In genomic region chr4:48687313-48687712, GRCh38 we compare ENCODE assay signal across 23 cellular contexts.
DNase-seq lines count a peak whose midpoint lies in the region; ATAC-seq, FAIRE-seq and TF ChIP-seq lines count a peak whose summit lies in the region.
"Had no signal": no experiment of that assay in that cellular context is flagged by ENCODE, and none has a peak within 500 bp of the region (broad histone marks: within the 10 kb centered on the region; RNA-seq: fewer than 3 reads in every experiment).

No MANE protein-coding gene starts in this region.

- H2AFZ ChIP-seq in K562 (ENCODE audit: low read depth, low read length) (peak overlapping the region; percentile 63; the same call in 1 of the 2 replicates), neural progenitor cell (replicated peaks) (no peak overlapping the region), mesenchymal stem cell (ENCODE audit: low read depth, low read length) (no peak overlapping the region)

- H3K9ac ChIP-seq in BLaER1, result no peak overlapping the region
- peak overlapping the region in 1 of 2 experiments; percentile 72; a peak in 2 of 4 replicates for H3K9ac ChIP-seq in K562 (ENCODE audit: insufficient read depth in 1 of 2, low read depth in 2 of 2, low read length in 2 of 2)
- H3K9ac ChIP-seq in neural progenitor cell, result no peak overlapping the region
- H3K9ac ChIP-seq in mesenchymal stem cell (ENCODE audit: low read length), result no peak overlapping the region
- H3K9ac ChIP-seq: BLaER1 treated with 17β-estradiol and CSF1 and Interleukin-3, amounts not matched to agents 10 nM and 100 nM had no signal

- H3K27me3 Mint-ChIP-seq in neural progenitor cell (ENCODE audit: insufficient read depth, low read depth), result no peaks in the 10 kb centered on the region
- H3K27me3 Mint-ChIP-seq in activated T-helper 17 cell treated with anti-CD3 and anti-CD28 coated beads, Interleukin-2, amount 50 U/mL, for 72 hours, result no peaks in the 10 kb centered on the region
- H3K27me3 Mint-ChIP-seq: CD8-positive, alpha-beta memory T cell; T-helper 17 cell had no signal

- no peak overlapping the region for H4K91ac ChIP-seq in mesenchymal stem cell (ENCODE audit: low read length)

- no peak overlapping the region for H3K23ac ChIP-seq in mesenchymal stem cell (ENCODE audit: low read length in 2 of 2)

- CTCF ChIA-PET in K562 (lab: Yijun Ruan, JAX; ENCODE audit: low intra/inter-chr PET ratio), result no interaction called here

- H2AK5ac ChIP-seq in mesenchymal stem cell (ENCODE audit: low read length, severe bottlenecking), result no peak overlapping the region

- H3K4me3 ChIP-seq in BLaER1 (no peak overlapping the region), HAP-1 (no peak overlapping the region), K562 (no peak overlapping the region), neural progenitor cell (no peak overlapping the region), mesenchymal stem cell (ENCODE audit: insufficient read depth in 1 of 2, low read depth in 1 of 2, low read length in 2 of 2) (no peak overlapping the region)
- H3K4me3 ChIP-seq: BLaER1 treated with 17β-estradiol and CSF1 and Interleukin-3, amounts not matched to agents 10 nM and 100 nM had no signal

- H3K4me2 ChIP-seq in BLaER1 (peak overlapping the region; percentile 42), K562 (ENCODE audit: insufficient read depth, low read length) (peak overlapping the region; percentile 65), neural progenitor cell (peak overlapping the region; percentile 27), mesenchymal stem cell (ENCODE audit: low read length, poor library complexity, severe bottlenecking) (no peak overlapping the region)

- no peak overlapping the region for H3K27ac Mint-ChIP-seq in neural progenitor cell
- H3K27ac Mint-ChIP-seq in activated T-helper 17 cell treated with anti-CD3 and anti-CD28 coated beads, Interleukin-2, amount 50 U/mL, for 72 hours, result no peak overlapping the region
- H3K27ac Mint-ChIP-seq: T-helper 17 cell had no signal

- peaks cover 27% of the 10 kb centered on the region for H3K4me1 ChIP-seq in BLaER1
- peaks cover 27% of the 10 kb centered on the region for H3K4me1 ChIP-seq in HAP-1
- H3K4me1 ChIP-seq in K562 (replicated peaks in 1 of 2; ENCODE audit: control insufficient read depth in 2 of 2, insufficient read depth in 2 of 2, low read length in 2 of 2), result peaks cover 9 to 40% of the 10 kb centered on the region in 2 experiments; a peak in 4 of 5 replicates
- H3K4me1 ChIP-seq in neural progenitor cell, result peaks cover 9% of the 10 kb centered on the region
- no peaks in the 10 kb centered on the region for H3K4me1 ChIP-seq in mesenchymal stem cell (ENCODE audit: control insufficient read depth, insufficient read depth, low read depth, low read length)

- H3K9me3 Mint-ChIP-seq in neural progenitor cell, result peaks cover 3% of the 10 kb centered on the region
- H3K9me3 Mint-ChIP-seq in activated T-helper 17 cell treated with anti-CD3 and anti-CD28 coated beads, Interleukin-2, amount 50 U/mL, for 72 hours, result no peaks in the 10 kb centered on the region
- H3K9me3 Mint-ChIP-seq: CD8-positive, alpha-beta memory T cell had no signal

- H2BK15ac ChIP-seq in mesenchymal stem cell (ENCODE audit: low read depth, poor library complexity, severe bottlenecking), result no peak overlapping the region

- H3K4me3 Mint-ChIP-seq in neural progenitor cell, result no peak overlapping the region
- H3K4me3 Mint-ChIP-seq in activated T-helper 17 cell treated with anti-CD3 and anti-CD28 coated beads, Interleukin-2, amount 50 U/mL, for 72 hours, result no peak overlapping the region
- H3K4me3 Mint-ChIP-seq: CD8-positive, alpha-beta memory T cell; T-helper 17 cell had no signal

- no peak overlapping the region for H3K4ac ChIP-seq in mesenchymal stem cell (ENCODE audit: low read depth in 1 of 2, low read length in 2 of 2)

- H2BK120ac ChIP-seq in mesenchymal stem cell (ENCODE audit: low read depth, low read length), result no peak overlapping the region

- peaks cover 5% of the 10 kb centered on the region for H3F3A ChIP-seq in neural progenitor cell (ENCODE audit: low read depth)

- H4K8ac ChIP-seq in mesenchymal stem cell (ENCODE audit: low read length), result no peak overlapping the region

- DNase-seq in HAP-1 (ENCODE audit: low spot score in 2 of 2), result peak; percentile 24 to 33
- peak in 3 of 4 experiments; percentile 8 to 58 (median 19) for DNase-seq in K562 (ENCODE audit: extremely low read depth in 1 of 4, low spot score in 3 of 4)
- DNase-seq in neural progenitor cell (ENCODE audit: low spot score), result no peak
- no peak for DNase-seq in mesenchymal stem cell
- DNase-seq: Calu3; CD8-positive, alpha-beta memory T cell; DMS53; EL; GF-D8; KG1; NCI-H1092; NCI-H1436; NCI-H187 treated with DMSO at 0.1 percent for 48 hours; NCI-H226; PC-3; Right ventricle myocardium superior; SW 1271; T-helper 17 cell had no signal

- peaks cover 59% of the 10 kb centered on the region for H4K20me1 ChIP-seq in BLaER1
- H4K20me1 ChIP-seq in K562 (replicated peaks; ENCODE audit: control insufficient read depth, insufficient read depth, low read length), result no peaks in the 10 kb centered on the region
- peaks cover 42% of the 10 kb centered on the region for H4K20me1 ChIP-seq in neural progenitor cell (ENCODE audit: low read depth)

- no peak for TF ChIP-seq CTCF in K562 (IDR thresholded peaks at IDR 0.05 in 2 of 3, conservative IDR thresholded peaks at IDR 0.05 in 1 of 3; ENCODE audit: insufficient read depth in 2 of 3, low read depth in 1 of 3, low read length in 3 of 3)
- no peak for TF ChIP-seq CTCF in neural progenitor cell (IDR thresholded peaks at IDR 0.05)

- H3K36me3 ChIP-seq in BLaER1 (peaks cover 9% of the 10 kb centered on the region), HAP-1 (replicated peaks) (no peaks in the 10 kb centered on the region), K562 (ENCODE audit: control insufficient read depth, insufficient read depth, low read length) (no peaks in the 10 kb centered on the region; the same call in 2 of the 3 replicates), neural progenitor cell (no peaks in the 10 kb centered on the region), mesenchymal stem cell (ENCODE audit: control insufficient read depth in 1 of 2, insufficient read depth in 2 of 2, low read depth in 1 of 2, low read length in 2 of 2) (no peaks in the 10 kb centered on the region)

- H3K18ac ChIP-seq in mesenchymal stem cell (ENCODE audit: low read depth in 1 of 2, low read length in 2 of 2), result no peak overlapping the region

- 0% methylated on average over 1 of the region's 4 CpGs for WGBS in K562 (ENCODE audit: insufficient coverage, low coverage, missing lambda C conversion rate)
- WGBS in mesenchymal stem cell, result no CpG with 5 or more reads among the region's 4 CpGs

- no peak for TF ChIP-seq RAD21 in K562 (CRISPR knock-in tag; conservative IDR thresholded peaks at IDR 0.05 in 1 of 2, IDR thresholded peaks at IDR 0.05 in 1 of 2)

- intact Hi-C loops in K562 (cut with micrococcal nuclease), result loop anchor here (10.0 kb wide), 1 partner anchor 47 kb away; no protein-coding TSS in a partner anchor

- H3K79me1 ChIP-seq in mesenchymal stem cell (replicated peaks; ENCODE audit: low read length, poor library complexity, severe bottlenecking), result peaks cover 5% of the 10 kb centered on the region

- no peak for TF ChIP-seq EP300 in K562 (IDR thresholded peaks at IDR 0.05; ENCODE audit: low read length)

- no TSS peak for BruUV-seq in K562 (replicated peaks; lab: Mats Ljungman, UMichigan)

- H3K79me2 ChIP-seq in K562 (ENCODE audit: control insufficient read depth, insufficient read depth, low read length) (peaks cover 53% of the 10 kb centered on the region), neural progenitor cell (ENCODE audit: low read depth) (peaks cover 74% of the 10 kb centered on the region)

- peaks cover 18% of the 10 kb centered on the region for H3K4me1 Mint-ChIP-seq in neural progenitor cell
- peaks cover 19% of the 10 kb centered on the region for H3K4me1 Mint-ChIP-seq in activated T-helper 17 cell treated with anti-CD3 and anti-CD28 coated beads, Interleukin-2, amount 50 U/mL, for 72 hours

- no peak for FAIRE-seq in K562 (lab: Jason Lieb, UNC)
- FAIRE-seq: H54 had no signal

- H3K36me3 Mint-ChIP-seq in neural progenitor cell, result peaks cover 14% of the 10 kb centered on the region
- peaks cover 15% of the 10 kb centered on the region for H3K36me3 Mint-ChIP-seq in activated T-helper 17 cell treated with anti-CD3 and anti-CD28 coated beads, Interleukin-2, amount 50 U/mL, for 72 hours (ENCODE audit: low read depth)

- no peaks in the 10 kb centered on the region for H3K9me1 ChIP-seq in K562 (ENCODE audit: control insufficient read depth, insufficient read depth, low read length)

- no peak overlapping the region for H2BK5ac ChIP-seq in mesenchymal stem cell (ENCODE audit: low read depth, low read length, poor library complexity, severe bottlenecking)

- H3K9me3 ChIP-seq in BLaER1 (peaks cover 4% of the 10 kb centered on the region; the same call in 1 of the 2 replicates), HAP-1 (no peaks in the 10 kb centered on the region), K562 (replicated peaks; ENCODE audit: control insufficient read depth, insufficient read depth, low read depth, low read length) (no peaks in the 10 kb centered on the region), neural progenitor cell (ENCODE audit: low read depth) (no peaks in the 10 kb centered on the region), mesenchymal stem cell (ENCODE audit: control insufficient read depth, low read length) (no peaks in the 10 kb centered on the region)

- TF ChIP-seq POLR2A in K562 (conservative IDR thresholded peaks at IDR 0.05), result no peak

- peak; percentile 44 for ATAC-seq in K562
- no peak for ATAC-seq in activated T-helper 17 cell treated with anti-CD3 and anti-CD28 coated beads, Interleukin-2, amount 50 U/mL, for 72 hours (replicated peaks)
- ATAC-seq in GM21423 (IDR thresholded peaks at IDR 0.05; ENCODE audit: unreplicated experiment), result no peak
- ATAC-seq: PC-3, T-helper 17 cell had no signal

- no peak overlapping the region for H3K27ac ChIP-seq in BLaER1
- peak overlapping the region; percentile 69 for H3K27ac ChIP-seq in K562 (ENCODE audit: extremely low read depth, low read depth, low read length)
- H3K27ac ChIP-seq in neural progenitor cell, result no peak overlapping the region
- no peak overlapping the region for H3K27ac ChIP-seq in mesenchymal stem cell (ENCODE audit: low read length, poor library complexity, severe bottlenecking)
- H3K27ac ChIP-seq: BLaER1 treated with 17β-estradiol and CSF1 and Interleukin-3, amounts not matched to agents 10 nM and 100 nM had no signal

- no peak overlapping the region for H2BK12ac ChIP-seq in mesenchymal stem cell (ENCODE audit: low read length in 2 of 2)

- in situ Hi-C loops in HAP-1 (cut with MboI; ENCODE audit: low sequenced_read_pairs) (no loop called here), K562 (cut with MboI) (no loop called here)

- no peak overlapping the region for H3K14ac ChIP-seq in mesenchymal stem cell (ENCODE audit: low read length in 2 of 2)

- POLR2A ChIA-PET in K562 (lab: Yijun Ruan, JAX), result interaction anchor here (0.7 to 1.3 kb wide), 4 partner anchors 31 to 471 kb away, joined by 3 to 4 read pairs (median 3); no protein-coding TSS in a partner anchor

- H3K27me3 ChIP-seq in BLaER1 (no peaks in the 10 kb centered on the region), HAP-1 (ENCODE audit: low read depth) (no peaks in the 10 kb centered on the region), K562 (ENCODE audit: control insufficient read depth in 2 of 2, insufficient read depth in 2 of 2, low read length in 2 of 2) (no peaks in the 10 kb centered on the region), neural progenitor cell (no peaks in the 10 kb centered on the region), mesenchymal stem cell (ENCODE audit: control insufficient read depth in 1 of 2, insufficient read depth in 1 of 2, low read length in 2 of 2) (no peaks in the 10 kb centered on the region)
- H3K27me3 ChIP-seq: BLaER1 treated with 17β-estradiol and CSF1 and Interleukin-3, amounts not matched to agents 10 nM and 100 nM had no signal

Comparison
In these comparisons a context has a peak if more than half of its experiments do, and no peak if none do; other contexts are left out.
1. DNase-seq: peak in HAP-1 (2 of 2) and K562 (3 of 4); none in neural progenitor cell (single experiment) and mesenchymal stem cell (single experiment).